In genomic region chr3:38139652-38140051, GRCh38 we compare ENCODE assay signal across 8 cellular contexts. TPM values are rescaled to one million over a fixed set of nuclear protein-coding genes. Genes with fewer than 3 reads are reported as not detected.
DNase-seq lines count a peak whose midpoint lies in the region; ATAC-seq and TF ChIP-seq lines count a peak whose summit lies in the region.

No MANE protein-coding gene starts in this region.

- BruUV-seq in MCF 10A (replicated peaks; lab: Mats Ljungman, UMichigan) = no TSS peak

- no peaks in the 10 kb centered on the region for H3K9me3 Mint-ChIP-seq in activated naive CD4-positive, alpha-beta T cell treated with anti-CD3 and anti-CD28 coated beads, Interleukin-2, amount 10 ng/mL, durations not matched to agents 7 days and 5 days
- H3K9me3 Mint-ChIP-seq in MCF 10A (ENCODE audit: unreplicated experiment) = no peaks in the 10 kb centered on the region

- CTCF ChIA-PET in activated naive CD4-positive, alpha-beta T cell treated with anti-CD3 and anti-CD28 coated beads, Interleukin-2, amount 10 ng/mL, durations not matched to agents 7 days and 5 days (lab: Charles Lee) = interaction anchor here (1.0 to 1.3 kb wide), 4 partner anchors 8 to 205 kb away, joined by 3 to 4 read pairs (median 4); partner anchors contain the start of gene OXSR1
- CTCF ChIA-PET in MCF 10A (lab: Yijun Ruan, JAX) = interaction anchor here (0.8 to 2.3 kb wide), 6 partner anchors 9 to 341 kb away, joined by 3 to 10 read pairs (median 3); no protein-coding TSS in a partner anchor

- H3K36me3 ChIP-seq in mesodermal cell (ENCODE audit: control insufficient read depth, insufficient read depth, low read length) = peaks cover 13% of the 10 kb centered on the region
- H3K36me3 ChIP-seq in upper lobe of left lung = peaks cover 0 to 26% (median 16%) of the 10 kb centered on the region in 4 donors

- H3K9me3 ChIP-seq in mesodermal cell (ENCODE audit: control insufficient read depth, low read length) = no peaks in the 10 kb centered on the region
- no peaks in the 10 kb centered on the region for H3K9me3 ChIP-seq in upper lobe of left lung

- H3K4me1 ChIP-seq in mesodermal cell (ENCODE audit: control insufficient read depth, insufficient read depth, low read length, poor library complexity, severe bottlenecking) (peaks cover 4% of the 10 kb centered on the region), upper lobe of left lung (peaks cover 37 to 49% (median 38%) of the 10 kb centered on the region in 4 donors)

- ATAC-seq in upper lobe of left lung (ENCODE audit: low FRiP score in 2 of 2) = no peak

- no peak for TF ChIP-seq POLR2A in upper lobe of left lung (IDR thresholded peaks at IDR 0.05)

- H3K27ac ChIP-seq in mesodermal cell (ENCODE audit: low read depth, low read length, severe bottlenecking) (no peak overlapping the region), upper lobe of left lung (peak overlapping the region in 3 of 4 donors; percentile 95 to 98 (median 97))

- H3K4me1 Mint-ChIP-seq in activated naive CD4-positive, alpha-beta T cell treated with anti-CD3 and anti-CD28 coated beads, Interleukin-2, amount 10 ng/mL, durations not matched to agents 7 days and 5 days = peaks cover 60% of the 10 kb centered on the region
- peaks cover 39% of the 10 kb centered on the region for H3K4me1 Mint-ChIP-seq in MCF 10A (ENCODE audit: insufficient read depth, unreplicated experiment)

- peaks cover 37% of the 10 kb centered on the region for H3K36me3 Mint-ChIP-seq in activated naive CD4-positive, alpha-beta T cell treated with anti-CD3 and anti-CD28 coated beads, Interleukin-2, amount 10 ng/mL, durations not matched to agents 7 days and 5 days
- H3K36me3 Mint-ChIP-seq in MCF 10A (ENCODE audit: insufficient read depth, unreplicated experiment) = no peaks in the 10 kb centered on the region

- POLR2A ChIA-PET in MCF 10A (lab: Yijun Ruan, JAX) = interaction anchor here (0.7 to 8.1 kb wide), 8 partner anchors 9 to 207 kb away, joined by 3 to 199 read pairs (median 4); partner anchors contain the start of genes OXSR1 and XYLB

- TF ChIP-seq EP300 in upper lobe of left lung (IDR thresholded peaks at IDR 0.05) = no peak

- H3K27me3 Mint-ChIP-seq in activated naive CD4-positive, alpha-beta T cell treated with anti-CD3 and anti-CD28 coated beads, Interleukin-2, amount 10 ng/mL, durations not matched to agents 7 days and 5 days = peaks cover 5% of the 10 kb centered on the region
- no peaks in the 10 kb centered on the region for H3K27me3 Mint-ChIP-seq in MCF 10A (ENCODE audit: insufficient read depth, unreplicated experiment)

- intact Hi-C loops in MCF 10A (cut with micrococcal nuclease) = loop anchor here (2.0 to 5.0 kb wide), 3 partner anchors 25 to 208 kb away; partner anchors contain the start of genes OXSR1 and XYLB

- DNase-seq in activated naive CD4-positive, alpha-beta T cell treated with anti-CD3 and anti-CD28 coated beads, Interleukin-2, amount 10 ng/mL, durations not matched to agents 7 days and 5 days = no peak
- no peak for DNase-seq in activated naive CD4-positive, alpha-beta T cell treated with anti-CD3 and anti-CD28 coated beads, Interleukin-2, amount 50 U/mL, for 16 hours
- DNase-seq in MCF 10A (ENCODE audit: unreplicated experiment) (no peak), upper lobe of left lung (no peak), NCI-H1105 (lab: John Stamatoyannopoulos, UW) (no peak)
- no peak for DNase-seq in stimulated activated CD4-positive, alpha-beta T cell treated with anti-CD3 and anti-CD28 coated beads, Interleukin-4, amount 100 ng/mL, for 1 hour
- DNase-seq in stimulated activated CD4-positive, alpha-beta T cell treated with anti-CD3 and anti-CD28 coated beads, Interleukin-1b, Interleukin-23, amount 100 ng/mL, for 48 hours = no peak

- 93 to 100% methylated on average over 3 to 6 of the region's 7 CpGs for WGBS in mesodermal cell (ENCODE audit: insufficient coverage in 2 of 2), 2 experiments
- WGBS in upper lobe of left lung, 2 donors = 83 to 92% methylated on average over 5 to 7 of the region's 7 CpGs

- no peak for TF ChIP-seq CTCF in MCF 10A (IDR thresholded peaks at IDR 0.05; ENCODE audit: unreplicated experiment)
- TF ChIP-seq CTCF in upper lobe of left lung (IDR thresholded peaks at IDR 0.05) = no peak

- H3K4me3 ChIP-seq in mesodermal cell (ENCODE audit: extremely low read depth, insufficient read depth, low read length, poor library complexity, severe bottlenecking) = peak overlapping the region; percentile 53
- H3K4me3 ChIP-seq in upper lobe of left lung = peak overlapping the region; percentile 63 to 97 (median 90)

- peak overlapping the region; percentile 95 for H3K27ac Mint-ChIP-seq in activated naive CD4-positive, alpha-beta T cell treated with anti-CD3 and anti-CD28 coated beads, Interleukin-2, amount 10 ng/mL, durations not matched to agents 7 days and 5 days
- H3K27ac Mint-ChIP-seq in MCF 10A (ENCODE audit: low read depth, unreplicated experiment) = peak overlapping the region; percentile 71

- peak overlapping the region; percentile 90 for H3K4me3 Mint-ChIP-seq in activated naive CD4-positive, alpha-beta T cell treated with anti-CD3 and anti-CD28 coated beads, Interleukin-2, amount 10 ng/mL, durations not matched to agents 7 days and 5 days
- peak overlapping the region; percentile 81 for H3K4me3 Mint-ChIP-seq in MCF 10A (ENCODE audit: unreplicated experiment)

- H3K27me3 ChIP-seq in upper lobe of left lung = no peaks in the 10 kb centered on the region

RNA-seq across cellular contexts. Expression of gene MYD88, which starts 1.2 kb away (rescaled TPM):
- total RNA-seq in MCF 10A (2022) (19.7 and 21.2 TPM in 2 replicates), upper lobe of left lung (100 to 1,000 TPM in 2 of 6 donors, 10 to 100 TPM in 4; 38.1 to 116 (median 83.3) TPM)
- 18.4 TPM for polyA plus RNA-seq in mesodermal cell (2013, experiment 1 of 2)
- polyA plus RNA-seq in mesodermal cell (2013, experiment 2 of 2) = 17.8 TPM

RNA-seq across cellular contexts. Expression of gene ACAA1, which starts 2.7 kb away (rescaled TPM):
- 36.6 and 46.7 TPM in 2 replicates for total RNA-seq in MCF 10A (2022)
- 19.8 TPM for polyA plus RNA-seq in mesodermal cell (2013, experiment 1 of 2)
- polyA plus RNA-seq in mesodermal cell (2013, experiment 2 of 2) = 22.5 TPM
- 100 to 1,000 TPM in 4 of 6 donors, 10 to 100 TPM in 2; 67.1 to 170 (median 116) TPM for total RNA-seq in upper lobe of left lung

RNA-seq across cellular contexts. Expression of gene OXSR1, which starts 25.7 kb away (rescaled TPM):
- 71.7 and 75.5 TPM in 2 replicates for total RNA-seq in MCF 10A (2022)
- polyA plus RNA-seq in mesodermal cell (2013, experiment 1 of 2) = 36.5 TPM
- polyA plus RNA-seq in mesodermal cell (2013, experiment 2 of 2) = 34.9 TPM
- total RNA-seq in upper lobe of left lung = 10 to 100 TPM; 26.6 to 43.7 (median 31.6) TPM
